Comparison of ENCODE assay signal across 8 cellular contexts in the genomic region with DNA sequence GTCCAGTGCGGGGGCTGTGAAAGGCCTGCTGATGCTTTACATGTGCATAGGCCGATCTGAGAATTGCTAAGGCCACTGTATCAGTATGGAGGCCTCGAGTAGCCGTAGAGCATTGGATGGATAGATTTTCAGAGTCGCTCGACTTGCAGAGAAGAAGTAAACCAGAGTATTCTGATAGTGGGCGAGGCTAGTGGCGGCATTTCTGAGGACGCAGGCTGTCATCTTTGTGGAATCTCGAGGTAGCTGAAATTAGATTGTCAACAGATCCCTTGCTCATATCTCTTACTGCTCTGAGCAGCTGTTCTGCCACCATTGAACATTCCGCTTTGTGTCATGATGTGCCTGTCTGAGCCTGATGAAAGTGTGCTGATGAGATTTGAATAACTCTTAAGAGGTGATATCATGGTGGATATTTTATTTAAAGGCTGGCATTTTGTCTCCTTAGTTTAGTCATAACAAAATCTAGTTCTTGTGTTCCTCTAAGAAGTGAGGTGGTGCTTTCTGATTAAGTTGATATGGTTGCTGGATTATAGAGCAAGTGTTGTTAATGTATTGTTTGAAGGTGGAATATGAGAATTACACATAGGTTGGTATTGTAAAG. TPM values are rescaled to one million over a fixed set of nuclear protein-coding genes. Genes with fewer than 3 reads are reported as not detected.
DNase-seq lines count a peak whose midpoint lies in the region; ATAC-seq and TF ChIP-seq lines count a peak whose summit lies in the region.

No MANE protein-coding gene starts in this region.

- POLR2A ChIA-PET in AG04449 (lab: Yijun Ruan, JAX), result interaction anchor here (0.8 kb wide), 1 partner anchor 42 kb away, joined by 6 read pairs; no protein-coding TSS in a partner anchor
- POLR2A ChIA-PET in activated CD4-positive, alpha-beta memory T cell treated with anti-CD3 and anti-CD28 coated beads, Interleukin-2, amount 10 ng/mL, durations not matched to agents 7 days and 5 days (lab: Charles Lee), result interaction anchor here (0.7 to 1.0 kb wide), 2 partner anchors 129 to 802 kb away, joined by 4 read pairs; no protein-coding TSS in a partner anchor

- peak overlapping the region; percentile 5 for H3K27ac Mint-ChIP-seq in activated CD4-positive, alpha-beta memory T cell treated with anti-CD3 and anti-CD28 coated beads, Interleukin-2, amount 10 ng/mL, durations not matched to agents 7 days and 5 days

- H3K36me3 ChIP-seq in HAP-1 (replicated peaks) (no peaks in the 10 kb centered on the region), gastrocnemius medialis (no peaks in the 10 kb centered on the region)

- DNase-seq in AG04449 (ENCODE audit: low read depth, low spot score) (no peak), HAP-1 (ENCODE audit: low spot score in 2 of 2) (peak in 1 of 2 experiments; percentile 20), right cardiac atrium (no peak), gastrocnemius medialis (peak; percentile 71 to 84), ACHN (no peak)
- DNase-seq in activated CD4-positive, alpha-beta memory T cell treated with anti-CD3 and anti-CD28 coated beads, Interleukin-2, amount 10 ng/mL, durations not matched to agents 7 days and 5 days, result no peak

- CTCF ChIA-PET in AG04449 (lab: Yijun Ruan, JAX), result interaction anchor here (1.0 to 1.4 kb wide), 3 partner anchors 21 to 218 kb away, joined by 3 to 5 read pairs (median 3); no protein-coding TSS in a partner anchor
- CTCF ChIA-PET in activated CD4-positive, alpha-beta memory T cell treated with anti-CD3 and anti-CD28 coated beads, Interleukin-2, amount 10 ng/mL, durations not matched to agents 7 days and 5 days (lab: Charles Lee), result interaction anchor here (0.7 to 1.6 kb wide), 3 partner anchors 82 to 127 kb away, joined by 3 read pairs; no protein-coding TSS in a partner anchor

- H3K9me3 ChIP-seq in HAP-1, result no peaks in the 10 kb centered on the region
- H3K9me3 ChIP-seq in right cardiac atrium (ENCODE audit: control insufficient read depth, low read length), result no peaks in the 10 kb centered on the region
- H3K9me3 ChIP-seq in gastrocnemius medialis, result no peaks in the 10 kb centered on the region

- peaks cover 49% of the 10 kb centered on the region for H3K4me1 Mint-ChIP-seq in activated CD4-positive, alpha-beta memory T cell treated with anti-CD3 and anti-CD28 coated beads, Interleukin-2, amount 10 ng/mL, durations not matched to agents 7 days and 5 days

- TF ChIP-seq CTCF in AG04449 (IDR thresholded peaks at IDR 0.05; ENCODE audit: insufficient read depth, low read length, missing control alignments), result no peak
- no peak for TF ChIP-seq CTCF in gastrocnemius medialis (IDR thresholded peaks at IDR 0.05 in 4 of 5, conservative IDR thresholded peaks at IDR 0.05 in 1 of 5)

- H3K4me1 ChIP-seq in HAP-1 (peaks cover 37% of the 10 kb centered on the region), right cardiac atrium (ENCODE audit: control insufficient read depth, insufficient read depth, low read length) (peaks cover 5% of the 10 kb centered on the region), gastrocnemius medialis (peaks cover 54 to 55% of the 10 kb centered on the region in 2 donors)

- no peaks in the 10 kb centered on the region for H3K36me3 Mint-ChIP-seq in activated CD4-positive, alpha-beta memory T cell treated with anti-CD3 and anti-CD28 coated beads, Interleukin-2, amount 10 ng/mL, durations not matched to agents 7 days and 5 days (ENCODE audit: low read depth)

- H3K4me3 ChIP-seq in AG04449 (ENCODE audit: low read depth, low read length), result peak overlapping the region; percentile 97
- H3K4me3 ChIP-seq in HAP-1, result peak overlapping the region; percentile 91
- peak overlapping the region; percentile 81 for H3K4me3 ChIP-seq in right cardiac atrium (ENCODE audit: low read length)
- peak overlapping the region; percentile 83 to 89 (median 88) for H3K4me3 ChIP-seq in gastrocnemius medialis

- in situ Hi-C loops in HAP-1 (cut with MboI; ENCODE audit: low sequenced_read_pairs), result no loop called here
- in situ Hi-C loops in gastrocnemius medialis (cut with MboI; ENCODE audit: low sequenced_read_pairs in 4 of 4), result loop anchor here in 2 of 4 donors (10.0 to 25.0 kb wide), 2 partner anchors 73 to 125 kb away; no protein-coding TSS in a partner anchor
- in situ Hi-C loops in ACHN (cut with HindIII; ENCODE audit: low pct_ligation_motif_present, low pct_unique_long_range_greater_than_20kb, low sequenced_read_pairs), result no loop called here

- ATAC-seq in right cardiac atrium (peak in 1 of 2 donors; percentile 0), gastrocnemius medialis (peak; percentile 71 to 77), HG03280 (IDR thresholded peaks at IDR 0.05; ENCODE audit: unreplicated experiment) (no peak), HG02798 (IDR thresholded peaks at IDR 0.05; ENCODE audit: poor library complexity, unreplicated experiment) (no peak)

- TF ChIP-seq POLR2A in gastrocnemius medialis (IDR thresholded peaks at IDR 0.05), result peak in 1 of 2 donors; percentile 41

- H3K9me3 Mint-ChIP-seq in activated CD4-positive, alpha-beta memory T cell treated with anti-CD3 and anti-CD28 coated beads, Interleukin-2, amount 10 ng/mL, durations not matched to agents 7 days and 5 days, result no peaks in the 10 kb centered on the region

- H3K27me3 ChIP-seq in HAP-1 (ENCODE audit: low read depth) (no peaks in the 10 kb centered on the region), right cardiac atrium (ENCODE audit: control insufficient read depth, insufficient read depth) (no peaks in the 10 kb centered on the region), gastrocnemius medialis (no peaks in the 10 kb centered on the region)

- no peaks in the 10 kb centered on the region for H3K27me3 Mint-ChIP-seq in activated CD4-positive, alpha-beta memory T cell treated with anti-CD3 and anti-CD28 coated beads, Interleukin-2, amount 10 ng/mL, durations not matched to agents 7 days and 5 days

- 18% methylated on average over 11 of the region's 11 CpGs for WGBS in right cardiac atrium

- peak overlapping the region; percentile 65 for H3K27ac ChIP-seq in right cardiac atrium (ENCODE audit: low read length)
- peak overlapping the region; percentile 98 to 99 (median 99) for H3K27ac ChIP-seq in gastrocnemius medialis

- H3K4me3 Mint-ChIP-seq in activated CD4-positive, alpha-beta memory T cell treated with anti-CD3 and anti-CD28 coated beads, Interleukin-2, amount 10 ng/mL, durations not matched to agents 7 days and 5 days, result peak overlapping the region; percentile 73

- intact Hi-C loops in right cardiac atrium (cut with DNase I), result loop anchor here in 3 of 4 donors (5.0 to 10.0 kb wide), 5 partner anchors 40 to 125 kb away; no protein-coding TSS in a partner anchor
- intact Hi-C loops in gastrocnemius medialis (cut with DNase I; ENCODE audit: low total_unique reads), result loop anchor here (1.0 to 10.0 kb wide), 4 partner anchors 39 to 957 kb away; partner anchors contain the start of gene CENPS

RNA-seq across cellular contexts. Expression of gene KIF1B, which starts 1.5 kb away (rescaled TPM):
- total RNA-seq in activated CD4-positive, alpha-beta memory T cell treated with anti-CD3 and anti-CD28 coated beads, Interleukin-2, amount 10 ng/mL, durations not matched to agents 7 days and 5 days, result 10 to 100 TPM; 22.5 to 22.7 TPM
- total RNA-seq in right cardiac atrium (10 to 100 TPM; 62.1 to 67.9 (median 63.6) TPM), gastrocnemius medialis (100 to 1,000 TPM; 203 to 445 (median 306) TPM)
- polyA plus RNA-seq in right cardiac atrium, result 23.8 TPM

Comparison
In these comparisons a context has a peak if more than half of its experiments do, and no peak if none do; other contexts are left out.
1. DNase-seq: peak in gastrocnemius medialis (2 of 2); none in AG04449 (single experiment), activated CD4-positive, alpha-beta memory T cell treated with anti-CD3 and anti-CD28 coated beads, Interleukin-2, amount 10 ng/mL, durations not matched to agents 7 days and 5 days (single experiment), right cardiac atrium (0 of 3) and ACHN (single experiment).
2. ATAC-seq: peak in gastrocnemius medialis (2 of 2); none in HG03280 (single experiment) and HG02798 (single experiment).
3. Peak in every context shown above with its lines, with median percentiles within 50 percentile points of each other: H3K4me3 ChIP-seq.